Comparison of ENCODE assay signal across 6 cellular contexts in genomic region chr7:22262538-22262937, GRCh38.
"Had no signal": no experiment of that assay in that cellular context is flagged by ENCODE, and none has a peak within 500 bp of the region (broad histone marks: within the 10 kb centered on the region; RNA-seq: fewer than 3 reads in every experiment).

No MANE protein-coding gene starts in this region.

- ATAC-seq: HepG2 had no signal

- DNase-seq: IMR-90, KBM-7, KG1 had no signal

- H3K27ac ChIP-seq: HL-60 had no signal

- FAIRE-seq: HepG2, HTR-8/SVneo had no signal
